ENCODE assay signal across 8 cellular contexts in genomic region chr11:10305262-10305963, GRCh38. TPM values are rescaled to one million over a fixed set of nuclear protein-coding genes. Genes with fewer than 3 reads are reported as not detected.
DNase-seq lines count a peak whose midpoint lies in the region; ATAC-seq and TF ChIP-seq lines count a peak whose summit lies in the region.

No MANE protein-coding gene starts in this region.

- no peak overlapping the region for H2AFZ ChIP-seq in Karpas-422 (ENCODE audit: low read length)

- peaks cover 31% of the 10 kb centered on the region for H3K4me1 ChIP-seq in Karpas-422 (ENCODE audit: low read length)

- H4K20me1 ChIP-seq in Karpas-422 (ENCODE audit: insufficient read depth, low read depth, low read length): no peaks in the 10 kb centered on the region

- CTCF ChIA-PET in activated CD4-positive, alpha-beta memory T cell treated with anti-CD3 and anti-CD28 coated beads for 36 hours (lab: Charles Lee): interaction anchor here (0.8 to 4.7 kb wide), 9 partner anchors 8 to 546 kb away, joined by 3 to 58 read pairs (median 8); no protein-coding TSS in a partner anchor

- ATAC-seq in natural killer cell: no peak
- no peak for ATAC-seq in HG02798 (IDR thresholded peaks at IDR 0.05; ENCODE audit: poor library complexity, unreplicated experiment)

- H3K4me2 ChIP-seq in Karpas-422 (ENCODE audit: low read depth, low read length, poor library complexity, severe bottlenecking): no peak overlapping the region

- POLR2A ChIA-PET in activated CD4-positive, alpha-beta memory T cell treated with anti-CD3 and anti-CD28 coated beads for 36 hours (lab: Charles Lee): interaction anchor here (1.0 to 3.5 kb wide), 2 partner anchors 547 to 1623 kb away, joined by 3 to 18 read pairs; partner anchors contain the start of genes RPL27A and TRIM66

- TF ChIP-seq CTCF in CD14-positive monocyte (IDR thresholded peaks at IDR 0.05) (no peak), fibroblast of mammary gland (conservative IDR thresholded peaks at IDR 0.05; ENCODE audit: control insufficient read depth, insufficient read depth, low read depth, low read length) (no peak), natural killer cell (IDR thresholded peaks at IDR 0.05) (no peak)

- peaks cover 16 to 25% (median 23%) of the 10 kb centered on the region in 3 donors for H3K27me3 Mint-ChIP-seq in CD14-positive monocyte (ENCODE audit: low read depth in 3 of 3)
- peaks cover 47% of the 10 kb centered on the region for H3K27me3 Mint-ChIP-seq in activated CD4-positive, alpha-beta memory T cell treated with anti-CD3 and anti-CD28 coated beads for 36 hours
- H3K27me3 Mint-ChIP-seq in natural killer cell (ENCODE audit: low read depth in 2 of 2): peaks cover 24 to 35% of the 10 kb centered on the region in 2 donors

- H3K27ac Mint-ChIP-seq in CD14-positive monocyte: peak overlapping the region; percentile 96 to 100 (median 99)
- H3K27ac Mint-ChIP-seq in activated CD4-positive, alpha-beta memory T cell treated with anti-CD3 and anti-CD28 coated beads for 36 hours: no peak overlapping the region
- peak overlapping the region in 1 of 2 donors; percentile 86 for H3K27ac Mint-ChIP-seq in natural killer cell

- H3K4me3 ChIP-seq in fibroblast of mammary gland (ENCODE audit: control insufficient read depth, low read depth, low read length) (peak overlapping the region; percentile 98), Karpas-422 (ENCODE audit: low read length) (no peak overlapping the region)

- intact Hi-C loops in CD14-positive monocyte (cut with micrococcal nuclease) (loop anchor here (5.0 to 10.0 kb wide), 6 partner anchors 93 to 841 kb away; partner anchors contain the start of gene ZNF143 (in 1 of the 2)), natural killer cell (cut with micrococcal nuclease) (loop anchor here (5.0 to 10.0 kb wide), 3 partner anchors 333 to 771 kb away; no protein-coding TSS in a partner anchor)
- intact Hi-C loops in activated CD4-positive, alpha-beta memory T cell treated with anti-CD3 and anti-CD28 coated beads for 36 hours (cut with micrococcal nuclease): loop anchor here (1.0 to 10.0 kb wide), 5 partner anchors 61 to 1621 kb away; partner anchors contain the start of genes AMPD3, RPL27A, TRIM66 and ZNF143

- H3K36me3 ChIP-seq in Karpas-422 (ENCODE audit: insufficient read depth, low read length): no peaks in the 10 kb centered on the region

- peaks cover 43% of the 10 kb centered on the region for H3K4me1 Mint-ChIP-seq in CD14-positive monocyte
- H3K4me1 Mint-ChIP-seq in activated CD4-positive, alpha-beta memory T cell treated with anti-CD3 and anti-CD28 coated beads for 36 hours (ENCODE audit: low read depth): peaks cover 38% of the 10 kb centered on the region
- peaks cover 48 to 56% of the 10 kb centered on the region in 2 donors for H3K4me1 Mint-ChIP-seq in natural killer cell

- DNase-seq in CD14-positive monocyte (ENCODE audit: low spot score): peak; percentile 55
- DNase-seq in HuH-7 (ENCODE audit: low spot score): peak; percentile 33
- peak; percentile 38 for DNase-seq in activated CD4-positive, alpha-beta memory T cell treated with anti-CD3 and anti-CD28 coated beads for 36 hours
- DNase-seq in fibroblast of mammary gland (ENCODE audit: low read depth): no peak
- no peak for DNase-seq in natural killer cell
- DNase-seq in Karpas-422: no peak
- no peak for DNase-seq in superior temporal gyrus (ENCODE audit: extremely low spot score)

- peak overlapping the region; percentile 96 to 99 for H3K4me3 Mint-ChIP-seq in CD14-positive monocyte
- H3K4me3 Mint-ChIP-seq in activated CD4-positive, alpha-beta memory T cell treated with anti-CD3 and anti-CD28 coated beads for 36 hours: peak overlapping the region; percentile 89
- H3K4me3 Mint-ChIP-seq in natural killer cell: peak overlapping the region; percentile 94

- H3K9me3 Mint-ChIP-seq in CD14-positive monocyte: peaks cover 0 to 16% (median 0%) of the 10 kb centered on the region in 7 donors
- no peaks in the 10 kb centered on the region for H3K9me3 Mint-ChIP-seq in activated CD4-positive, alpha-beta memory T cell treated with anti-CD3 and anti-CD28 coated beads for 36 hours
- no peaks in the 10 kb centered on the region for H3K9me3 Mint-ChIP-seq in natural killer cell

- no peak overlapping the region for H3K27ac ChIP-seq in Karpas-422 (ENCODE audit: low read length)

- H3K9ac ChIP-seq in Karpas-422 (ENCODE audit: low read length): no peak overlapping the region

- H3K27me3 ChIP-seq in Karpas-422 (ENCODE audit: low read length): no peaks in the 10 kb centered on the region

- H3K9me3 ChIP-seq in Karpas-422 (ENCODE audit: low read length): no peaks in the 10 kb centered on the region

- H3K9me2 ChIP-seq in Karpas-422 (replicated peaks; ENCODE audit: insufficient read depth, low read length): no peaks in the 10 kb centered on the region

- H3K79me2 ChIP-seq in Karpas-422 (ENCODE audit: low read length): no peaks in the 10 kb centered on the region

- H3K36me3 Mint-ChIP-seq in CD14-positive monocyte: peaks cover 3 to 14% of the 10 kb centered on the region in 2 donors
- peaks cover 2% of the 10 kb centered on the region for H3K36me3 Mint-ChIP-seq in activated CD4-positive, alpha-beta memory T cell treated with anti-CD3 and anti-CD28 coated beads for 36 hours
- no peaks in the 10 kb centered on the region for H3K36me3 Mint-ChIP-seq in natural killer cell

RNA-seq across cellular contexts. Expression of gene ADM, which starts 0.5 kb away (rescaled TPM):
- 10 to 100 TPM in 1 of 2 donors, 1 to 10 TPM in 1; 9.5 to 20.0 TPM for polyA plus RNA-seq in CD14-positive monocyte
- total RNA-seq in activated CD4-positive, alpha-beta memory T cell treated with anti-CD3 and anti-CD28 coated beads for 36 hours: 1 to 10 TPM; 3.0 to 3.5 TPM
- total RNA-seq in natural killer cell: 1 to 10 TPM in 2 of 3 donors, under 1 TPM in 1; 0.82 to 7.0 (median 5.8) TPM
- 0.43 TPM in 1 of 2 replicates, not detected in the other for total RNA-seq in Karpas-422 (2014; rRNA removed; shearing (Covaris generic); ENCODE audit: low replicate concordance)

RNA-seq across cellular contexts. Expression of gene SBF2, which starts 11.4 kb away (rescaled TPM):
- polyA plus RNA-seq in CD14-positive monocyte: 10 to 100 TPM in 1 of 2 donors, 1 to 10 TPM in 1; 8.9 to 16.4 TPM
- total RNA-seq in activated CD4-positive, alpha-beta memory T cell treated with anti-CD3 and anti-CD28 coated beads for 36 hours: 1 to 10 TPM; 7.0 to 7.1 TPM
- 10 to 100 TPM; 25.2 to 26.9 (median 26.3) TPM for total RNA-seq in natural killer cell
- 7.6 and 13.8 TPM in 2 replicates for total RNA-seq in Karpas-422 (2014; rRNA removed; shearing (Covaris generic); ENCODE audit: low replicate concordance)

Comparison
In these comparisons a context has a peak if more than half of its experiments do, and no peak if none do; other contexts are left out.
1. DNase-seq: peak in CD14-positive monocyte (single experiment), HuH-7 (single experiment) and activated CD4-positive, alpha-beta memory T cell treated with anti-CD3 and anti-CD28 coated beads for 36 hours (single experiment); none in fibroblast of mammary gland (single experiment), natural killer cell (single experiment), Karpas-422 (single experiment) and superior temporal gyrus (single experiment).
2. Peak in every context shown above with its lines, with median percentiles within 50 percentile points of each other: H3K4me3 Mint-ChIP-seq.